Comparison of ENCODE assay signal across 8 cellular contexts in genomic region chr2:60756097-60757087, GRCh38. TPM values are rescaled to one million over a fixed set of nuclear protein-coding genes. Genes with fewer than 3 reads are reported as not detected.
A peak's percentile ranks its signal among the peaks of the same experiment; 100 is the strongest.
DNase-seq lines count a peak whose midpoint lies in the region; ATAC-seq and TF ChIP-seq lines count a peak whose summit lies in the region.

Gene PAPOLG, plus strand, starts transcription at chr2:60756268. Its CDS starts 211 bp downstream, at chr2:60756479.

- H3K27ac ChIP-seq in thymus (ENCODE audit: low read depth), result peak within 1 kb of the TSS; percentile 99

- H3K4me3 Mint-ChIP-seq in glutamatergic neuron (ENCODE audit: unreplicated experiment), result peak within 1 kb of the TSS; percentile 100
- peak within 1 kb of the TSS; percentile 100 for H3K4me3 Mint-ChIP-seq in osteocyte (ENCODE audit: unreplicated experiment)

- peak; percentile 83 for DNase-seq in NCI-H1092 treated with DMSO at 0.1 percent for 48 hours (lab: John Stamatoyannopoulos, UW)
- DNase-seq in SKM-1 (lab: John Stamatoyannopoulos, UW; ENCODE audit: unreplicated experiment), result peak; percentile 93
- peak; percentile 94 to 99 for DNase-seq in activated naive CD4-positive, alpha-beta T cell treated with anti-CD3 and anti-CD28 coated beads, Interleukin-2, amount 50 U/mL, for 72 hours (ENCODE audit: low spot score in 2 of 2)
- DNase-seq in glutamatergic neuron, result peak; percentile 98
- DNase-seq in osteocyte (ENCODE audit: extremely low spot score, unreplicated experiment), result peak; percentile 97

- H3K4me1 Mint-ChIP-seq in glutamatergic neuron (ENCODE audit: low read depth, unreplicated experiment), result peaks cover 2% of the 10 kb centered on the region
- H3K4me1 Mint-ChIP-seq in osteocyte (ENCODE audit: unreplicated experiment), result peaks cover 23% of the 10 kb centered on the region

- WGBS in thymus, result under 1% methylated on average over 58 of the region's 58 CpGs

- peak within 1 kb of the TSS; percentile 81 for H3K4me3 ChIP-seq in GM08714 (ENCODE audit: low read length)
- peak within 1 kb of the TSS; percentile 99 for H3K4me3 ChIP-seq in thymus (ENCODE audit: low read length)

- no peaks in the 10 kb centered on the region for H3K9me3 ChIP-seq in thymus (ENCODE audit: control insufficient read depth)

- ATAC-seq in HG02610 (IDR thresholded peaks at IDR 0.05; ENCODE audit: unreplicated experiment), result peak; percentile 96
- ATAC-seq in activated naive CD4-positive, alpha-beta T cell treated with anti-CD3 and anti-CD28 coated beads, Interleukin-2, amount 50 U/mL, for 72 hours, result peak; percentile 96 to 99

- peaks cover 3% of the 10 kb centered on the region for H3K27me3 Mint-ChIP-seq in glutamatergic neuron (ENCODE audit: unreplicated experiment)
- no peaks in the 10 kb centered on the region for H3K27me3 Mint-ChIP-seq in osteocyte (ENCODE audit: unreplicated experiment)

- peaks cover 25 to 28% of the 10 kb centered on the region in 2 donors for H3K36me3 Mint-ChIP-seq in activated naive CD4-positive, alpha-beta T cell treated with anti-CD3 and anti-CD28 coated beads, Interleukin-2, amount 50 U/mL, for 72 hours
- peaks cover 5% of the 10 kb centered on the region for H3K36me3 Mint-ChIP-seq in glutamatergic neuron (ENCODE audit: unreplicated experiment)
- H3K36me3 Mint-ChIP-seq in osteocyte (ENCODE audit: unreplicated experiment), result peaks cover 18% of the 10 kb centered on the region

- H3K9me3 Mint-ChIP-seq in activated naive CD4-positive, alpha-beta T cell treated with anti-CD3 and anti-CD28 coated beads, Interleukin-2, amount 50 U/mL, for 72 hours, result no peaks in the 10 kb centered on the region
- H3K9me3 Mint-ChIP-seq in glutamatergic neuron (ENCODE audit: unreplicated experiment), result peaks cover 6% of the 10 kb centered on the region
- H3K9me3 Mint-ChIP-seq in osteocyte (ENCODE audit: unreplicated experiment), result no peaks in the 10 kb centered on the region

- H3K4me1 ChIP-seq in thymus (ENCODE audit: control insufficient read depth, insufficient read depth, low read length), result no peaks in the 10 kb centered on the region

- peak within 1 kb of the TSS; percentile 93 to 100 for H3K27ac Mint-ChIP-seq in activated naive CD4-positive, alpha-beta T cell treated with anti-CD3 and anti-CD28 coated beads, Interleukin-2, amount 50 U/mL, for 72 hours
- H3K27ac Mint-ChIP-seq in glutamatergic neuron (ENCODE audit: unreplicated experiment) (peak within 1 kb of the TSS; percentile 100), osteocyte (ENCODE audit: unreplicated experiment) (peak within 1 kb of the TSS; percentile 100)

- H3K36me3 ChIP-seq in thymus (ENCODE audit: control insufficient read depth, insufficient read depth), result peaks cover 8% of the 10 kb centered on the region

- TF ChIP-seq CTCF in glutamatergic neuron (IDR thresholded peaks at IDR 0.05; ENCODE audit: partially characterized antibody, unreplicated experiment) (no peak), osteocyte (IDR thresholded peaks at IDR 0.05) (no peak)

- H3K27me3 ChIP-seq in thymus (ENCODE audit: control insufficient read depth, insufficient read depth), result no peaks in the 10 kb centered on the region

RNA-seq across cellular contexts. Expression of gene PAPOLG, which starts in this region (rescaled TPM):
- 10 to 100 TPM; 14.2 to 24.4 TPM for total RNA-seq in activated naive CD4-positive, alpha-beta T cell treated with anti-CD3 and anti-CD28 coated beads, Interleukin-2, amount 50 U/mL, for 72 hours
- total RNA-seq in glutamatergic neuron (ENCODE audit: unreplicated experiment), result 22.7 TPM
- total RNA-seq in osteocyte, result 15.1 and 17.1 TPM in 2 replicates
- 14.3 TPM for polyA plus RNA-seq in thymus

Comparison
In these comparisons a context has a peak if more than half of its experiments do, and no peak if none do; other contexts are left out.
1. Peak in every context shown above with its lines: DNase-seq, ATAC-seq, H3K4me3 ChIP-seq and H3K27ac ChIP-seq.